ENCODE assay signal across 1 cellular context in the genomic region with DNA sequence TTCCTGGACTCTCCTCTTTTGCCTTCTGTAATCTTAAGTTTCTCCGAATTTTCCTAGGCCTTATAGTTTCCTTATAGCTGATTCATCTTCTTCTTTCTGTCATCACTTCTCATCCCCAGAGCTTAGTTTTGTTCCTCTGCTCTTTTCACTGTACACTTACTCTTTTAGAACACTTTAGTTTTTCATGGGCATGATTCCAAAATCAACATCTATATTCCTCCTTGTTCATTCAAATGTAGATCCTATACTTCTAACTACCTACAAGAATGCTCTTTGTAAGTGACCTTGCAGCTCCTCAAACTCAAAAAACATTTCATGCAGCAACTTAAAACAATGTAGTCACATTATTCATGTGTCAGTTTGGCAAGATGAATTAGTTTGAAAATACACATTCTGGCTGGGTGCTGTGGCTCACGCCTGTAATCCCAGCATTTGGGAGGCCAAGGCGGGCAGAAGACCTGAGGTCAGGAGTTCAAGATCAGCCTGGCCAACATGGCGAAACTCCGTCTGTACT.
TF ChIP-seq lines count a peak whose summit lies in the region.

No MANE protein-coding gene starts in this region.

TF ChIP-seq in K562, 482 proteins besides CTCF, POLR2A, EP300 and RAD21:
- no peak for TF ChIP-seq HNRNPL (IDR thresholded peaks at IDR 0.05; ENCODE audit: low read depth, low read length)
- TF ChIP-seq MAFG (tag; conservative IDR thresholded peaks at IDR 0.05) = 0 out of 2 replicates have a peak, but pooled peaks have one; percentile 15
- TF ChIP-seq ZSCAN29 (IDR thresholded peaks at IDR 0.05) = no peak
- TF ChIP-seq POU5F1 (IDR thresholded peaks at IDR 0.05; ENCODE audit: borderline replicate concordance, low read depth, low read length, partially characterized antibody) = no peak
- TF ChIP-seq ZNF76 (CRISPR knock-in tag; IDR thresholded peaks at IDR 0.05; ENCODE audit: borderline replicate concordance) = no peak
- TF ChIP-seq ARID4B (CRISPR knock-in tag; IDR thresholded peaks at IDR 0.05) = no peak
- no peak for TF ChIP-seq YBX1 (IDR thresholded peaks at IDR 0.05)
- TF ChIP-seq, protein P1, sequence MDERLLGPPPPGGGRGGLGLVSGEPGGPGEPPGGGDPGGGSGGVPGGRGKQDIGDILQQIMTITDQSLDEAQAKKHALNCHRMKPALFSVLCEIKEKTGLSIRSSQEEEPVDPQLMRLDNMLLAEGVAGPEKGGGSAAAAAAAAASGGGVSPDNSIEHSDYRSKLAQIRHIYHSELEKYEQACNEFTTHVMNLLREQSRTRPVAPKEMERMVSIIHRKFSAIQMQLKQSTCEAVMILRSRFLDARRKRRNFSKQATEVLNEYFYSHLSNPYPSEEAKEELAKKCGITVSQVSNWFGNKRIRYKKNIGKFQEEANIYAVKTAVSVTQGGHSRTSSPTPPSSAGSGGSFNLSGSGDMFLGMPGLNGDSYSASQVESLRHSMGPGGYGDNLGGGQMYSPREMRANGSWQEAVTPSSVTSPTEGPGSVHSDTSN (CRISPR knock-in tag; IDR thresholded peaks at IDR 0.05; ENCODE audit: low read depth) = no peak
- TF ChIP-seq, protein P1 (tag; conservative IDR thresholded peaks at IDR 0.05; ENCODE audit: low read depth) = 0 out of 2 replicates have a peak, but pooled peaks have one; percentile 32
- TF ChIP-seq MEIS2 (IDR thresholded peaks at IDR 0.05; ENCODE audit: partially characterized antibody) = peak; percentile 78
- 0 out of 2 replicates have a peak, but pooled peaks have one; percentile 23 for TF ChIP-seq ZNF316 (IDR thresholded peaks at IDR 0.05)
- TF ChIP-seq MBD1 (CRISPR knock-in tag; IDR thresholded peaks at IDR 0.05) = no peak
- TF ChIP-seq NFXL1 (CRISPR knock-in tag; IDR thresholded peaks at IDR 0.05) = no peak
